In genomic region chr2:28321426-28321825, GRCh38 we compare ENCODE assay signal across 1 cellular context.
TF ChIP-seq lines count a peak whose summit lies in the region.

No MANE protein-coding gene starts in this region.

TF ChIP-seq in H1, 55 proteins besides CTCF, POLR2A, EP300 and RAD21:
- 0 out of 4 replicates have a peak, but pooled peaks of 1 of the 2 experiments have one; percentile 69 for TF ChIP-seq HDAC2 (IDR thresholded peaks at IDR 0.05; ENCODE audit: borderline replicate concordance in 1 of 2, low read depth in 2 of 2, low read length in 2 of 2)
- TF ChIP-seq ATF2 (IDR thresholded peaks at IDR 0.05; ENCODE audit: low read length): no peak
- TF ChIP-seq PHF8 (conservative IDR thresholded peaks at IDR 0.05; ENCODE audit: low read depth, low read length): no peak
- TF ChIP-seq CBX5 (IDR thresholded peaks at IDR 0.05; ENCODE audit: low read depth, low read length): no peak
- no peak for TF ChIP-seq SP2 (IDR thresholded peaks at IDR 0.05; ENCODE audit: low read length)
- no peak for TF ChIP-seq RNF2 (IDR thresholded peaks at IDR 0.05; ENCODE audit: borderline replicate concordance, low read depth, low read length, missing control alignments, poor library complexity, severe bottlenecking)
- TF ChIP-seq NRF1 (IDR thresholded peaks at IDR 0.05; ENCODE audit: low read depth, low read length): no peak
- no peak for TF ChIP-seq SUZ12 (IDR thresholded peaks at IDR 0.05; ENCODE audit: low read length)
- TF ChIP-seq SRF (IDR thresholded peaks at IDR 0.05; ENCODE audit: low read depth, low read length): no peak
- TF ChIP-seq, protein P1, sequence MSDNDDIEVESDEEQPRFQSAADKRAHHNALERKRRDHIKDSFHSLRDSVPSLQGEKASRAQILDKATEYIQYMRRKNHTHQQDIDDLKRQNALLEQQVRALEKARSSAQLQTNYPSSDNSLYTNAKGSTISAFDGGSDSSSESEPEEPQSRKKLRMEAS (IDR thresholded peaks at IDR 0.05): peak; percentile 31; the same call in 1 of the 2 replicates
- no peak for TF ChIP-seq TBP (IDR thresholded peaks at IDR 0.05; ENCODE audit: low read depth, low read length)
- no peak for TF ChIP-seq ZNF274 (IDR thresholded peaks at IDR 0.05; ENCODE audit: borderline replicate concordance, extremely low read depth, low read length)
- no peak for TF ChIP-seq TAF1 (IDR thresholded peaks at IDR 0.05; ENCODE audit: low read depth, low read length)
- TF ChIP-seq, protein P2, sequence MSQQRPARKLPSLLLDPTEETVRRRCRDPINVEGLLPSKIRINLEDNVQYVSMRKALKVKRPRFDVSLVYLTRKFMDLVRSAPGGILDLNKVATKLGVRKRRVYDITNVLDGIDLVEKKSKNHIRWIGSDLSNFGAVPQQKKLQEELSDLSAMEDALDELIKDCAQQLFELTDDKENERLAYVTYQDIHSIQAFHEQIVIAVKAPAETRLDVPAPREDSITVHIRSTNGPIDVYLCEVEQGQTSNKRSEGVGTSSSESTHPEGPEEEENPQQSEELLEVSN (IDR thresholded peaks at IDR 0.05): peak; percentile 70
- no peak for TF ChIP-seq CTBP2 (IDR thresholded peaks at IDR 0.05; ENCODE audit: borderline replicate concordance, insufficient read depth, insufficient read length, low read length)
- no peak for TF ChIP-seq CEBPB (IDR thresholded peaks at IDR 0.05; ENCODE audit: low read depth, low read length)
- TF ChIP-seq TEAD4 (IDR thresholded peaks at IDR 0.05; ENCODE audit: low read depth, low read length): peak; percentile 64; the same call in 1 of the 2 replicates
- no peak for TF ChIP-seq RBBP5 (IDR thresholded peaks at IDR 0.05; ENCODE audit: borderline replicate concordance, low read depth, low read length)
- no peak for TF ChIP-seq SAP30 (IDR thresholded peaks at IDR 0.05; ENCODE audit: insufficient read depth, insufficient replicate concordance, low read length)
- TF ChIP-seq, protein P3, sequence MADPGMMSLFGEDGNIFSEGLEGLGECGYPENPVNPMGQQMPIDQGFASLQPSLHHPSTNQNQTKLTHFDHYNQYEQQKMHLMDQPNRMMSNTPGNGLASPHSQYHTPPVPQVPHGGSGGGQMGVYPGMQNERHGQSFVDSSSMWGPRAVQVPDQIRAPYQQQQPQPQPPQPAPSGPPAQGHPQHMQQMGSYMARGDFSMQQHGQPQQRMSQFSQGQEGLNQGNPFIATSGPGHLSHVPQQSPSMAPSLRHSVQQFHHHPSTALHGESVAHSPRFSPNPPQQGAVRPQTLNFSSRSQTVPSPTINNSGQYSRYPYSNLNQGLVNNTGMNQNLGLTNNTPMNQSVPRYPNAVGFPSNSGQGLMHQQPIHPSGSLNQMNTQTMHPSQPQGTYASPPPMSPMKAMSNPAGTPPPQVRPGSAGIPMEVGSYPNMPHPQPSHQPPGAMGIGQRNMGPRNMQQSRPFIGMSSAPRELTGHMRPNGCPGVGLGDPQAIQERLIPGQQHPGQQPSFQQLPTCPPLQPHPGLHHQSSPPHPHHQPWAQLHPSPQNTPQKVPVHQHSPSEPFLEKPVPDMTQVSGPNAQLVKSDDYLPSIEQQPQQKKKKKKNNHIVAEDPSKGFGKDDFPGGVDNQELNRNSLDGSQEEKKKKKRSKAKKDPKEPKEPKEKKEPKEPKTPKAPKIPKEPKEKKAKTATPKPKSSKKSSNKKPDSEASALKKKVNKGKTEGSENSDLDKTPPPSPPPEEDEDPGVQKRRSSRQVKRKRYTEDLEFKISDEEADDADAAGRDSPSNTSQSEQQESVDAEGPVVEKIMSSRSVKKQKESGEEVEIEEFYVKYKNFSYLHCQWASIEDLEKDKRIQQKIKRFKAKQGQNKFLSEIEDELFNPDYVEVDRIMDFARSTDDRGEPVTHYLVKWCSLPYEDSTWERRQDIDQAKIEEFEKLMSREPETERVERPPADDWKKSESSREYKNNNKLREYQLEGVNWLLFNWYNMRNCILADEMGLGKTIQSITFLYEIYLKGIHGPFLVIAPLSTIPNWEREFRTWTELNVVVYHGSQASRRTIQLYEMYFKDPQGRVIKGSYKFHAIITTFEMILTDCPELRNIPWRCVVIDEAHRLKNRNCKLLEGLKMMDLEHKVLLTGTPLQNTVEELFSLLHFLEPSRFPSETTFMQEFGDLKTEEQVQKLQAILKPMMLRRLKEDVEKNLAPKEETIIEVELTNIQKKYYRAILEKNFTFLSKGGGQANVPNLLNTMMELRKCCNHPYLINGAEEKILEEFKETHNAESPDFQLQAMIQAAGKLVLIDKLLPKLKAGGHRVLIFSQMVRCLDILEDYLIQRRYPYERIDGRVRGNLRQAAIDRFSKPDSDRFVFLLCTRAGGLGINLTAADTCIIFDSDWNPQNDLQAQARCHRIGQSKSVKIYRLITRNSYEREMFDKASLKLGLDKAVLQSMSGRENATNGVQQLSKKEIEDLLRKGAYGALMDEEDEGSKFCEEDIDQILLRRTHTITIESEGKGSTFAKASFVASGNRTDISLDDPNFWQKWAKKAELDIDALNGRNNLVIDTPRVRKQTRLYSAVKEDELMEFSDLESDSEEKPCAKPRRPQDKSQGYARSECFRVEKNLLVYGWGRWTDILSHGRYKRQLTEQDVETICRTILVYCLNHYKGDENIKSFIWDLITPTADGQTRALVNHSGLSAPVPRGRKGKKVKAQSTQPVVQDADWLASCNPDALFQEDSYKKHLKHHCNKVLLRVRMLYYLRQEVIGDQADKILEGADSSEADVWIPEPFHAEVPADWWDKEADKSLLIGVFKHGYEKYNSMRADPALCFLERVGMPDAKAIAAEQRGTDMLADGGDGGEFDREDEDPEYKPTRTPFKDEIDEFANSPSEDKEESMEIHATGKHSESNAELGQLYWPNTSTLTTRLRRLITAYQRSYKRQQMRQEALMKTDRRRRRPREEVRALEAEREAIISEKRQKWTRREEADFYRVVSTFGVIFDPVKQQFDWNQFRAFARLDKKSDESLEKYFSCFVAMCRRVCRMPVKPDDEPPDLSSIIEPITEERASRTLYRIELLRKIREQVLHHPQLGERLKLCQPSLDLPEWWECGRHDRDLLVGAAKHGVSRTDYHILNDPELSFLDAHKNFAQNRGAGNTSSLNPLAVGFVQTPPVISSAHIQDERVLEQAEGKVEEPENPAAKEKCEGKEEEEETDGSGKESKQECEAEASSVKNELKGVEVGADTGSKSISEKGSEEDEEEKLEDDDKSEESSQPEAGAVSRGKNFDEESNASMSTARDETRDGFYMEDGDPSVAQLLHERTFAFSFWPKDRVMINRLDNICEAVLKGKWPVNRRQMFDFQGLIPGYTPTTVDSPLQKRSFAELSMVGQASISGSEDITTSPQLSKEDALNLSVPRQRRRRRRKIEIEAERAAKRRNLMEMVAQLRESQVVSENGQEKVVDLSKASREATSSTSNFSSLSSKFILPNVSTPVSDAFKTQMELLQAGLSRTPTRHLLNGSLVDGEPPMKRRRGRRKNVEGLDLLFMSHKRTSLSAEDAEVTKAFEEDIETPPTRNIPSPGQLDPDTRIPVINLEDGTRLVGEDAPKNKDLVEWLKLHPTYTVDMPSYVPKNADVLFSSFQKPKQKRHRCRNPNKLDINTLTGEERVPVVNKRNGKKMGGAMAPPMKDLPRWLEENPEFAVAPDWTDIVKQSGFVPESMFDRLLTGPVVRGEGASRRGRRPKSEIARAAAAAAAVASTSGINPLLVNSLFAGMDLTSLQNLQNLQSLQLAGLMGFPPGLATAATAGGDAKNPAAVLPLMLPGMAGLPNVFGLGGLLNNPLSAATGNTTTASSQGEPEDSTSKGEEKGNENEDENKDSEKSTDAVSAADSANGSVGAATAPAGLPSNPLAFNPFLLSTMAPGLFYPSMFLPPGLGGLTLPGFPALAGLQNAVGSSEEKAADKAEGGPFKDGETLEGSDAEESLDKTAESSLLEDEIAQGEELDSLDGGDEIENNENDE (IDR thresholded peaks at IDR 0.05; ENCODE audit: insufficient replicate concordance, low read length): peak; percentile 52
- no peak for TF ChIP-seq POLR2AphosphoS5 (IDR thresholded peaks at IDR 0.05; ENCODE audit: low read depth, low read length)
